In the genomic region with DNA sequence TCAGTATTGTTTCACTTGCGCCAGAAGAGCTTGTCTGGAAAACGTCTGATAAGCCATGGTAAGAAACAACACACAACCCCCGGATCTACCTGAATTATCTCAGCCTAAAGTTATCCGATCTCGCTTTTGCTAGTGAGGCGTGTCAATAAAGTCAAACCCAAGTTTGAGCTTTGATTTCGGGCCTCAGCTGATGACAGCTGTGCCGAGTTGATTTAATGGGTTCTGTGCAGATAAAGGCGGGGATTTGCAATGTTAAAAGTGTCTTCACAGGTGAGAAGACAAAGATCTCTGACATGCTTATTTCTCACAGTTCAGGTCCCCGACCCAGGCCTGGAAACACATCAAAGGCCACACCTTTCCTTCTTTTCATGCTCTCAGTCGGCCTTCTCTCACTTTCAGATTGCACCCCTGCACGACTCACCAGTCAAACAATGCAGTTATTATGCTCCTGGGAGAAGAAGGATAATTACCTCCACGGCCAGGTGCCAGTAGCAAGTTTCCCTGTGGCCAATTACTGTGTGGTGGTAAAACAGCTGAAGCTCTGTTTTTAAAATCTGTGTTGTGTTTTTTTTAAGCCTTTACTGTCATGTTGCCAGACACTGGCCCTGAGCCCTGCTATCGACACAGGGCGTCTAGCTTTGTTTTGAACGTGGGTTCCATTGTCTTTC, we compare ENCODE assay signal across 11 cellular contexts.
DNase-seq lines count a peak whose midpoint lies in the region; ATAC-seq and TF ChIP-seq lines count a peak whose summit lies in the region.
"Had no signal": no experiment of that assay in that cellular context is flagged by ENCODE, and none has a peak within 500 bp of the region (broad histone marks: within the 10 kb centered on the region; RNA-seq: fewer than 3 reads in every experiment).

No MANE protein-coding gene starts in this region.

- H3K4me1 Mint-ChIP-seq in GM23338: peaks cover 15% of the 10 kb centered on the region; the same call in 2 of the 3 replicates
- peaks cover 10% of the 10 kb centered on the region for H3K4me1 Mint-ChIP-seq in MCF 10A (ENCODE audit: insufficient read depth, unreplicated experiment)
- H3K4me1 Mint-ChIP-seq in neural progenitor cell: peaks cover 13% of the 10 kb centered on the region
- H3K4me1 Mint-ChIP-seq in stimulated activated naive CD8-positive, alpha-beta T cell treated with anti-CD3 and anti-CD28 coated beads, Interleukin-15, amount 100 ng/mL, for 72 hours: peaks cover 23% of the 10 kb centered on the region
- H3K4me1 Mint-ChIP-seq: central memory CD8-positive, alpha-beta T cell had no signal

- H3K36me3 Mint-ChIP-seq in GM23338 (ENCODE audit: low read depth): no peaks in the 10 kb centered on the region
- H3K36me3 Mint-ChIP-seq in MCF 10A (ENCODE audit: insufficient read depth, unreplicated experiment): no peaks in the 10 kb centered on the region
- H3K36me3 Mint-ChIP-seq in neural progenitor cell: no peaks in the 10 kb centered on the region

- no peaks in the 10 kb centered on the region for H4K20me1 ChIP-seq in GM23338 (replicated peaks; ENCODE audit: insufficient read depth)
- H4K20me1 ChIP-seq in neural progenitor cell (ENCODE audit: low read depth): no peaks in the 10 kb centered on the region

- H3K27me3 Mint-ChIP-seq in GM23338 (ENCODE audit: insufficient read depth, low read depth, poor library complexity): no peaks in the 10 kb centered on the region
- H3K27me3 Mint-ChIP-seq in MCF 10A (ENCODE audit: insufficient read depth, unreplicated experiment): no peaks in the 10 kb centered on the region
- H3K27me3 Mint-ChIP-seq in neural progenitor cell (ENCODE audit: insufficient read depth, low read depth): no peaks in the 10 kb centered on the region
- H3K27me3 Mint-ChIP-seq in stimulated activated naive CD8-positive, alpha-beta T cell treated with anti-CD3 and anti-CD28 coated beads, Interleukin-15, amount 100 ng/mL, for 72 hours: no peaks in the 10 kb centered on the region
- H3K27me3 Mint-ChIP-seq: activated T-cell treated with anti-CD3 and anti-CD28 coated beads, Interleukin-2, amount 50 U/mL, for 24 hours; central memory CD8-positive, alpha-beta T cell had no signal

- BruUV-seq in MCF 10A (replicated peaks; lab: Mats Ljungman, UMichigan): no TSS peak

- POLR2A ChIA-PET in MCF 10A (lab: Yijun Ruan, JAX): interaction anchor here (0.7 to 1.1 kb wide), 5 partner anchors 9 to 406 kb away, joined by 3 read pairs; no protein-coding TSS in a partner anchor

- H3K4me2 ChIP-seq in GM23338: no peak overlapping the region
- peak overlapping the region; percentile 46 for H3K4me2 ChIP-seq in neural progenitor cell

- H3K9me3 Mint-ChIP-seq in GM23338 (no peaks in the 10 kb centered on the region; the same call in 2 of the 3 replicates), MCF 10A (ENCODE audit: unreplicated experiment) (no peaks in the 10 kb centered on the region), neural progenitor cell (peaks cover 3% of the 10 kb centered on the region)
- H3K9me3 Mint-ChIP-seq in stimulated activated naive CD8-positive, alpha-beta T cell treated with anti-CD3 and anti-CD28 coated beads, Interleukin-15, amount 100 ng/mL, for 72 hours: no peaks in the 10 kb centered on the region
- H3K9me3 Mint-ChIP-seq: central memory CD8-positive, alpha-beta T cell had no signal

- CTCF ChIA-PET in MCF 10A (lab: Yijun Ruan, JAX): interaction anchor here (0.6 to 1.4 kb wide), 4 partner anchors 10 to 927 kb away, joined by 3 read pairs; no protein-coding TSS in a partner anchor

- no peak for TF ChIP-seq CTCF in GM23338 (conservative IDR thresholded peaks at IDR 0.05; ENCODE audit: low read depth in 2 of 2)
- no peak for TF ChIP-seq CTCF in MCF 10A (IDR thresholded peaks at IDR 0.05; ENCODE audit: unreplicated experiment)
- TF ChIP-seq CTCF in neural progenitor cell (IDR thresholded peaks at IDR 0.05): no peak

- no peak overlapping the region for H3K9ac ChIP-seq in neural progenitor cell

- no peak overlapping the region for H3K27ac Mint-ChIP-seq in GM23338
- peak overlapping the region; percentile 14 for H3K27ac Mint-ChIP-seq in MCF 10A (ENCODE audit: low read depth, unreplicated experiment)
- no peak overlapping the region for H3K27ac Mint-ChIP-seq in neural progenitor cell
- H3K27ac Mint-ChIP-seq in stimulated activated naive CD8-positive, alpha-beta T cell treated with anti-CD3 and anti-CD28 coated beads, Interleukin-15, amount 100 ng/mL, for 72 hours: no peak overlapping the region
- H3K27ac Mint-ChIP-seq: activated T-cell treated with anti-CD3 and anti-CD28 coated beads, Interleukin-2, amount 50 U/mL, for 24 hours had no signal

- H3K27ac ChIP-seq in GM23338 (ENCODE audit: low read depth): no peak overlapping the region
- no peak overlapping the region for H3K27ac ChIP-seq in neural progenitor cell

- H2AFZ ChIP-seq in GM23338: peak overlapping the region; percentile 66; the same call in 1 of the 2 replicates
- H2AFZ ChIP-seq in neural progenitor cell (replicated peaks): no peak overlapping the region

- H3K36me3 ChIP-seq in GM23338 (ENCODE audit: insufficient read depth): no peaks in the 10 kb centered on the region
- H3K36me3 ChIP-seq in neural progenitor cell: no peaks in the 10 kb centered on the region

- no peaks in the 10 kb centered on the region for H3K9me3 ChIP-seq in neural progenitor cell (ENCODE audit: low read depth)

- H3F3A ChIP-seq in GM23338 (replicated peaks; ENCODE audit: low read depth): no peaks in the 10 kb centered on the region
- peaks cover 16% of the 10 kb centered on the region for H3F3A ChIP-seq in neural progenitor cell (ENCODE audit: low read depth)

- intact Hi-C loops in MCF 10A (cut with micrococcal nuclease): no loop called here

- DNase-seq in GM23338 (ENCODE audit: low spot score) (peak; percentile 2), NCI-H187 treated with DMSO at 0.1 percent for 48 hours (lab: John Stamatoyannopoulos, UW) (peak; percentile 82), MCF 10A (ENCODE audit: unreplicated experiment) (peak; percentile 13), neural progenitor cell (ENCODE audit: low spot score) (peak; percentile 21), NCI-H446 (lab: John Stamatoyannopoulos, UW) (no peak), hypothalamus (lab: John Stamatoyannopoulos, UW) (no peak)
- no peak for DNase-seq in stimulated activated naive CD8-positive, alpha-beta T cell treated with anti-CD3 and anti-CD28 coated beads, Interleukin-15, amount 100 ng/mL, for 72 hours
- DNase-seq: activated T-cell treated with anti-CD3 and anti-CD28 coated beads, Interleukin-2, amount 50 U/mL, for 24 hours; DND-41 had no signal

- no peaks in the 10 kb centered on the region for H3K27me3 ChIP-seq in GM23338 (ENCODE audit: insufficient read depth)
- H3K27me3 ChIP-seq in neural progenitor cell: no peaks in the 10 kb centered on the region

- 0 out of 2 replicates have a peak, but pooled peaks cover 2% of the 10 kb centered on the region for H3K9me2 ChIP-seq in GM23338 (ENCODE audit: insufficient read depth)

- H3K79me2 ChIP-seq in GM23338 (replicated peaks; ENCODE audit: insufficient read depth) (no peaks in the 10 kb centered on the region), neural progenitor cell (ENCODE audit: low read depth) (no peaks in the 10 kb centered on the region)

- H3K4me1 ChIP-seq in GM23338 (ENCODE audit: insufficient read depth): no peaks in the 10 kb centered on the region
- peaks cover 22% of the 10 kb centered on the region for H3K4me1 ChIP-seq in neural progenitor cell

- H3K4me3 ChIP-seq in GM23338 (no peak overlapping the region), neural progenitor cell (no peak overlapping the region)

- ATAC-seq in GM23338 (peak; percentile 71), GM21528 (IDR thresholded peaks at IDR 0.05; ENCODE audit: low FRiP score, unreplicated experiment) (no peak)
- no peak for ATAC-seq in stimulated activated naive CD8-positive, alpha-beta T cell treated with anti-CD3 and anti-CD28 coated beads, Interleukin-15, amount 100 ng/mL, for 72 hours

- H3K4me3 Mint-ChIP-seq in GM23338 (no peak overlapping the region), MCF 10A (ENCODE audit: unreplicated experiment) (no peak overlapping the region), neural progenitor cell (no peak overlapping the region)
- H3K4me3 Mint-ChIP-seq in stimulated activated naive CD8-positive, alpha-beta T cell treated with anti-CD3 and anti-CD28 coated beads, Interleukin-15, amount 100 ng/mL, for 72 hours: no peak overlapping the region
- H3K4me3 Mint-ChIP-seq: activated T-cell treated with anti-CD3 and anti-CD28 coated beads, Interleukin-2, amount 50 U/mL, for 24 hours; central memory CD8-positive, alpha-beta T cell had no signal

TF ChIP-seq in GM23338, 12 proteins besides CTCF, POLR2A, EP300 and RAD21 (continues in another document):
- TF ChIP-seq POLR2AphosphoS5 (IDR thresholded peaks at IDR 0.05; ENCODE audit: low read depth) (no peak), ZNF114 (CRISPR knock-in tag; IDR thresholded peaks at IDR 0.05) (no peak), JUNB (IDR thresholded peaks at IDR 0.05; ENCODE audit: unreplicated experiment) (no peak)
- TF ChIP-seq, protein P1, sequence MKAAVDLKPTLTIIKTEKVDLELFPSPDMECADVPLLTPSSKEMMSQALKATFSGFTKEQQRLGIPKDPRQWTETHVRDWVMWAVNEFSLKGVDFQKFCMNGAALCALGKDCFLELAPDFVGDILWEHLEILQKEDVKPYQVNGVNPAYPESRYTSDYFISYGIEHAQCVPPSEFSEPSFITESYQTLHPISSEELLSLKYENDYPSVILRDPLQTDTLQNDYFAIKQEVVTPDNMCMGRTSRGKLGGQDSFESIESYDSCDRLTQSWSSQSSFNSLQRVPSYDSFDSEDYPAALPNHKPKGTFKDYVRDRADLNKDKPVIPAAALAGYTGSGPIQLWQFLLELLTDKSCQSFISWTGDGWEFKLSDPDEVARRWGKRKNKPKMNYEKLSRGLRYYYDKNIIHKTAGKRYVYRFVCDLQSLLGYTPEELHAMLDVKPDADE (IDR thresholded peaks at IDR 0.05): no peak

Comparison
In these comparisons a context has a peak if more than half of its experiments do, and no peak if none do; other contexts are left out.
1. DNase-seq: peak in GM23338 (single experiment), NCI-H187 treated with DMSO at 0.1 percent for 48 hours (single experiment), MCF 10A (single experiment) and neural progenitor cell (single experiment); none in stimulated activated naive CD8-positive, alpha-beta T cell treated with anti-CD3 and anti-CD28 coated beads, Interleukin-15, amount 100 ng/mL, for 72 hours (0 of 2), NCI-H446 (0 of 2) and hypothalamus (0 of 51).